Comparison of ENCODE assay signal across 2 cellular contexts in genomic region chr6:150118642-150119041, GRCh38.
TF ChIP-seq lines count a peak whose summit lies in the region.

No MANE protein-coding gene starts in this region.

TF ChIP-seq in HEK293T, 16 proteins besides CTCF, POLR2A, EP300 and RAD21 (continued from another document):
- TF ChIP-seq TARDBP (IDR thresholded peaks at IDR 0.05) (no peak), CTBP1 (IDR thresholded peaks at IDR 0.05; ENCODE audit: borderline replicate concordance) (no peak), L3MBTL2 (conservative IDR thresholded peaks at IDR 0.05) (no peak), ZNF384 (IDR thresholded peaks at IDR 0.05) (no peak), ELF4 (IDR thresholded peaks at IDR 0.05) (no peak), FOXA1 (IDR thresholded peaks at IDR 0.05) (no peak), NFRKB (IDR thresholded peaks at IDR 0.05) (no peak), BHLHE40 (IDR thresholded peaks at IDR 0.05; ENCODE audit: borderline replicate concordance) (no peak)

TF ChIP-seq in SK-N-SH, 30 proteins besides CTCF, POLR2A, EP300 and RAD21 (continued from another document):
- no peak for TF ChIP-seq IRF3 (IDR thresholded peaks at IDR 0.05; ENCODE audit: low read depth, low read length)
